ENCODE assay signal across 26 cellular contexts in genomic region chr3:156107504-156107903, GRCh38. TPM values are rescaled to one million over a fixed set of nuclear protein-coding genes. Genes with fewer than 3 reads are reported as not detected.
"Had no signal": no experiment of that assay in that cellular context is flagged by ENCODE, and none has a peak within 500 bp of the region (broad histone marks: within the 10 kb centered on the region; RNA-seq: fewer than 3 reads in every experiment).

No MANE protein-coding gene starts in this region.

- H3K36me3 ChIP-seq: MG63, SJCRH30 had no signal

- H3K4me3 ChIP-seq: MG63, PC-9, SJCRH30, SK-N-MC had no signal

- H3K4me1 ChIP-seq: SJCRH30 had no signal

- DNase-seq: KG1, MG63, NCI-H1092, NCI-H1105, NCI-H1417 treated with DMSO at 0.1 percent for 48 hours, NCI-H1436 treated with DMSO at 0.1 percent for 48 hours, NCI-H1694 treated with DMSO at 0.1 percent for 48 hours, NCI-H187 treated with DMSO at 0.1 percent for 48 hours, NCI-H2029, NCI-H2081, NCI-H2171 treated with DMSO at 0.1 percent for 48 hours, NCI-H2227 treated with DMSO at 0.1 percent for 48 hours, NCI-H345, NCI-H446, NCI-H510A treated with DMSO at 0.1 percent for 48 hours, NCI-H524 treated with DMSO at 0.1 percent for 48 hours, NCI-H526 treated with DMSO at 0.1 percent for 48 hours, NCI-H774, PC-9, SHP77, SIG-M5, SJCRH30 had no signal

- H3K27me3 ChIP-seq: SJCRH30 had no signal

- H3K9me3 ChIP-seq: MG63, SJCRH30 had no signal

- H3K27ac ChIP-seq: PC-9, RWPE1, SJCRH30, SK-N-MC had no signal

RNA-seq across cellular contexts. Expression of gene KCNAB1, which starts 12.9 kb away (rescaled TPM):
- total RNA-seq: NCI-H460, OCI-LY7, SJCRH30 had no signal
